ENCODE assay signal across 1 cellular context in genomic region chr4:113700602-113701150, GRCh38.
TF ChIP-seq lines count a peak whose summit lies in the region.

No MANE protein-coding gene starts in this region.

TF ChIP-seq in IMR-90, 13 proteins besides CTCF, POLR2A, EP300 and RAD21:
- no peak for TF ChIP-seq MAZ (IDR thresholded peaks at IDR 0.05; ENCODE audit: borderline replicate concordance, low read depth, low read length)
- no peak for TF ChIP-seq FOS (IDR thresholded peaks at IDR 0.05; ENCODE audit: low read depth, low read length)
- TF ChIP-seq BHLHE40 (IDR thresholded peaks at IDR 0.05; ENCODE audit: low read depth, low read length), result no peak
- TF ChIP-seq RFX5 (IDR thresholded peaks at IDR 0.05; ENCODE audit: low read depth, low read length), result no peak
- TF ChIP-seq NFE2L2 (IDR thresholded peaks at IDR 0.05; ENCODE audit: low read depth, low read length), result no peak
- TF ChIP-seq USF2 (IDR thresholded peaks at IDR 0.05; ENCODE audit: low read depth, low read length), result no peak
- TF ChIP-seq CHD1 (IDR thresholded peaks at IDR 0.05; ENCODE audit: low read depth, low read length), result no peak
- no peak for TF ChIP-seq MXI1 (IDR thresholded peaks at IDR 0.05; ENCODE audit: borderline replicate concordance, low read depth, low read length)
- no peak for TF ChIP-seq ELK1 (IDR thresholded peaks at IDR 0.05; ENCODE audit: borderline replicate concordance, low read depth, low read length)
- TF ChIP-seq CEBPB (IDR thresholded peaks at IDR 0.05; ENCODE audit: low read depth, low read length), result no peak
- no peak for TF ChIP-seq RCOR1 (IDR thresholded peaks at IDR 0.05; ENCODE audit: insufficient replicate concordance, low read length)
- no peak for TF ChIP-seq SMC3 (IDR thresholded peaks at IDR 0.05; ENCODE audit: low read depth, low read length)
